Comparison of ENCODE assay signal across 6 cellular contexts in the genomic region with DNA sequence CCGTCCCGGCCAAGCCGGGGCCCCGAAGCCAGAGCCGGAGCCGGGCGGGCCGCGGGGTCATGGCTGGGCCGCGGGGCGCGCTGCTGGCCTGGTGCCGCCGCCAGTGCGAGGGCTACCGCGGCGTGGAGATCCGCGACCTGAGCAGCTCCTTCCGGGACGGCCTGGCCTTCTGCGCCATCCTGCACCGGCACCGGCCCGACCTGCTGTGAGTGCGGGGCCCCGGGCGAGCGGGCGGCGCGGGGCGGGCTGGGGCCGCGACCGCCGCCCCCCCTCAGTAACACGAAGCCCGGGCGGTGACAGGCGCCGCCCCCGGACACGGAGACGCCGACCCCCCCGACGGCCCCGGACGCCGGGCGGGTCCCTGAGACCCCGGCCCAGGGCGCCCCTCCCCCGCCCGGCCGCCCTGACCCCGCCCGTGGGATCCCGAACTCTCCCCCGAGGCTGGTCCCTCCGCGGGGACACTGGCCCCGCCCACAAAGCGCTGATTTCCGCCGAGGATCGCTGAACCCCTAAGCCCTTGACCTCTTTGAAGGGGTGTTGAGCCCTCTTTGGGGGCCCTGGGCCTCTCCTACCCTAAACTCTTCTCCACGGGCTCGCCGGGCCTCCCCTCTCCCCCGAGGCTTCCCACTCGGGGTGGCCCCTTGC. TPM values are rescaled to one million over a fixed set of nuclear protein-coding genes. Genes with fewer than 3 reads are reported as not detected.
A peak's percentile ranks its signal among the peaks of the same experiment; 100 is the strongest.
DNase-seq lines count a peak whose midpoint lies in the region; ATAC-seq and TF ChIP-seq lines count a peak whose summit lies in the region.

No MANE protein-coding gene starts in this region.

- no peaks in the 10 kb centered on the region for H4K20me1 ChIP-seq in Loucy (ENCODE audit: insufficient read depth, low read length, poor library complexity, severe bottlenecking)
- no peaks in the 10 kb centered on the region for H4K20me1 ChIP-seq in mammary epithelial cell (ENCODE audit: insufficient read depth, low read length)

- peak overlapping the region; percentile 14 for H3K14ac ChIP-seq in neuronal stem cell (ENCODE audit: low read length)

- H3K4ac ChIP-seq in neuronal stem cell (ENCODE audit: low read length) = no peak overlapping the region

- H3K4me1 ChIP-seq in Loucy (ENCODE audit: insufficient read depth, low read length, poor library complexity, severe bottlenecking) (peaks cover 43% of the 10 kb centered on the region), mammary epithelial cell (ENCODE audit: insufficient read depth, low read length) (peaks cover 55% of the 10 kb centered on the region), neuronal stem cell (ENCODE audit: control insufficient read depth in 2 of 2, insufficient read depth in 1 of 2, low read depth in 1 of 2, low read length in 2 of 2) (peaks cover 21% of the 10 kb centered on the region in 2 donors)

- no peaks in the 10 kb centered on the region for H3K36me3 ChIP-seq in Loucy (ENCODE audit: insufficient read depth, low read length)
- H3K36me3 ChIP-seq in mammary epithelial cell (ENCODE audit: insufficient read depth, low read length) = peaks cover 5% of the 10 kb centered on the region
- peaks cover 0 to 4% of the 10 kb centered on the region in 2 donors for H3K36me3 ChIP-seq in neuronal stem cell (replicated peaks in 1 of 2; ENCODE audit: control insufficient read depth in 2 of 2, insufficient read depth in 2 of 2, low read length in 2 of 2)

- dilution Hi-C loops in mammary epithelial cell (cut with HindIII; ENCODE audit: low sequenced_read_pairs) = no loop called here

- H2BK12ac ChIP-seq in neuronal stem cell (ENCODE audit: low read length) = no peak overlapping the region

- no peaks in the 10 kb centered on the region for H3F3A ChIP-seq in Loucy (ENCODE audit: low read depth)

- no peak overlapping the region for H4K8ac ChIP-seq in neuronal stem cell (ENCODE audit: low read depth, low read length)

- H3K4me3 ChIP-seq in Loucy (ENCODE audit: low read length, poor library complexity, severe bottlenecking) (peak overlapping the region; percentile 74), mammary epithelial cell (replicated peaks in 1 of 3; ENCODE audit: insufficient read depth in 1 of 3, low read depth in 2 of 3, low read length in 3 of 3) (peak overlapping the region; percentile 72 to 93 (median 87)), neuronal stem cell (ENCODE audit: low read length in 2 of 2) (peak overlapping the region; percentile 76 to 90)

- H2AK5ac ChIP-seq in neuronal stem cell (ENCODE audit: low read depth, low read length) = peak overlapping the region; percentile 95

- no peaks in the 10 kb centered on the region for H3K79me1 ChIP-seq in neuronal stem cell (ENCODE audit: low read depth, low read length)

- no peak for TF ChIP-seq CTCF in Loucy (conservative IDR thresholded peaks at IDR 0.05; ENCODE audit: low read length)
- TF ChIP-seq CTCF in mammary epithelial cell (conservative IDR thresholded peaks at IDR 0.05 in 1 of 2, IDR thresholded peaks at IDR 0.05 in 1 of 2; ENCODE audit: extremely low read depth in 1 of 2, insufficient read depth in 1 of 2, low read depth in 1 of 2, low read length in 2 of 2) = no peak

- H3K9me3 ChIP-seq in Loucy (ENCODE audit: insufficient read depth, low read depth, low read length) = no peaks in the 10 kb centered on the region
- H3K9me3 ChIP-seq in mammary epithelial cell (replicated peaks; ENCODE audit: insufficient read depth, low read length) = no peaks in the 10 kb centered on the region
- no peaks in the 10 kb centered on the region for H3K9me3 ChIP-seq in neuronal stem cell (replicated peaks in 1 of 2; ENCODE audit: control insufficient read depth in 2 of 2, insufficient read depth in 1 of 2, low read depth in 1 of 2, low read length in 2 of 2)

- H2BK120ac ChIP-seq in neuronal stem cell (ENCODE audit: low read depth, low read length) = no peak overlapping the region

- intact Hi-C loops in mammary epithelial cell (cut with micrococcal nuclease) = loop anchor here (1.0 to 5.0 kb wide), 2 partner anchors 28 to 46 kb away; a partner anchor contains a TSS

- H3K18ac ChIP-seq in neuronal stem cell (ENCODE audit: low read length) = peak overlapping the region; percentile 98

- BruUV-seq in mammary epithelial cell (replicated peaks; lab: Mats Ljungman, UMichigan) = no TSS peak

- in situ Hi-C loops in mammary epithelial cell (cut with MboI; ENCODE audit: low sequenced_read_pairs in 2 of 2) = no loop called here

- H3K9ac ChIP-seq in Loucy (ENCODE audit: low read depth, low read length, poor library complexity, severe bottlenecking) = peak overlapping the region; percentile 76
- peak overlapping the region; percentile 75 for H3K9ac ChIP-seq in mammary epithelial cell (ENCODE audit: insufficient read depth, low read length)
- H3K9ac ChIP-seq in neuronal stem cell (ENCODE audit: low read depth, low read length, poor library complexity) = peak overlapping the region; percentile 100

- H4K91ac ChIP-seq in neuronal stem cell (ENCODE audit: low read depth, low read length, poor library complexity) = peak overlapping the region; percentile 76

- peak overlapping the region; percentile 97 for H3K4me2 ChIP-seq in Loucy (ENCODE audit: low read depth, low read length, poor library complexity, severe bottlenecking)
- H3K4me2 ChIP-seq in mammary epithelial cell (ENCODE audit: insufficient read depth, low read depth, low read length) = peak overlapping the region; percentile 95
- peak overlapping the region; percentile 84 for H3K4me2 ChIP-seq in neuronal stem cell (ENCODE audit: insufficient read depth, low read length, poor library complexity, severe bottlenecking)

- H3K9me2 ChIP-seq in Loucy (replicated peaks; ENCODE audit: low read depth, low read length) = no peaks in the 10 kb centered on the region

- H2AFZ ChIP-seq in Loucy (ENCODE audit: low read length) (0 out of 2 replicates have a peak overlapping the region, but pooled peaks have one; percentile 4), mammary epithelial cell (ENCODE audit: low read depth, low read length) (no peak overlapping the region), neuronal stem cell (ENCODE audit: low read length) (peak overlapping the region; percentile 95)

- peak overlapping the region; percentile 11 for H3K23ac ChIP-seq in neuronal stem cell (ENCODE audit: low read depth, low read length, poor library complexity)

- DNase-seq in mammary epithelial cell = no peak
- no peak for DNase-seq in neuronal stem cell (ENCODE audit: low spot score)
- DNase-seq in inferior parietal cortex (ENCODE audit: extremely low spot score) = no peak
- no peak for DNase-seq in kidney tubule cell (ENCODE audit: low spot score)

- peak overlapping the region; percentile 78 for H2BK15ac ChIP-seq in neuronal stem cell (ENCODE audit: low read length)

- WGBS in mammary epithelial cell (ENCODE audit: low coverage, missing lambda C conversion rate) = 40% methylated on average over 1 of the region's 75 CpGs
- WGBS in neuronal stem cell (ENCODE audit: extremely low coverage in 2 of 2, insufficient read length in 2 of 2, insufficient replicate concordance in 1 of 2), 2 donors = no CpG with 5 or more reads among the region's 75 CpGs

- H3K27ac ChIP-seq in mammary epithelial cell (ENCODE audit: insufficient read depth, low read depth, low read length) = peak overlapping the region; percentile 74
- H3K27ac ChIP-seq in neuronal stem cell (replicated peaks; ENCODE audit: low read length) = no peak overlapping the region

- CTCF ChIA-PET in mammary epithelial cell (lab: Charles Lee; ENCODE audit: low non-redundant PET) = interaction anchor here (0.8 kb wide), 1 partner anchor 19 kb away, joined by 3 read pairs; no protein-coding TSS in a partner anchor

- peak; percentile 31 for ATAC-seq in GM19043 (IDR thresholded peaks at IDR 0.05; ENCODE audit: low read depth, unreplicated experiment)

- H2BK5ac ChIP-seq in neuronal stem cell (ENCODE audit: low read length) = peak overlapping the region; percentile 14

- H3K79me2 ChIP-seq in Loucy (ENCODE audit: insufficient read depth, low read length) (peaks cover 35% of the 10 kb centered on the region), mammary epithelial cell (ENCODE audit: insufficient read depth, low read length) (peaks cover 53% of the 10 kb centered on the region)

- H3K27me3 ChIP-seq in Loucy (ENCODE audit: insufficient read depth, low read length, poor library complexity, severe bottlenecking) (no peaks in the 10 kb centered on the region), mammary epithelial cell (ENCODE audit: insufficient read depth, low read length) (no peaks in the 10 kb centered on the region), neuronal stem cell (ENCODE audit: control insufficient read depth in 3 of 3, insufficient read depth in 3 of 3, low read depth in 1 of 3, low read length in 3 of 3) (no peaks in the 10 kb centered on the region)

RNA-seq across cellular contexts. Expression of a gene that starts 0.4 kb away (rescaled TPM):
- total RNA-seq in mammary epithelial cell = 100 to 1,000 TPM; 247 to 249 TPM
- 129 TPM for polyA plus RNA-seq in mammary epithelial cell
- 299 TPM for polyA minus RNA-seq in mammary epithelial cell
- 12.2 TPM for polyA plus RNA-seq in neuronal stem cell (2013, experiment 1 of 2)
- polyA plus RNA-seq in neuronal stem cell (2013, experiment 2 of 2) = 12.4 TPM

RNA-seq across cellular contexts. Expression of a gene that starts 46.9 kb away (rescaled TPM):
- not detected for total RNA-seq in mammary epithelial cell
- 0.06 TPM for polyA plus RNA-seq in mammary epithelial cell
- not detected for polyA minus RNA-seq in mammary epithelial cell
- polyA plus RNA-seq in neuronal stem cell (2013, experiment 1 of 2) = 1.3 TPM
- polyA plus RNA-seq in neuronal stem cell (2013, experiment 2 of 2) = 1.1 TPM

RNA-seq across cellular contexts. Expression of a gene that starts 47.0 kb away (rescaled TPM):
- total RNA-seq in mammary epithelial cell = 10 to 100 TPM; 20.7 to 89.6 TPM
- polyA plus RNA-seq in mammary epithelial cell = 142 TPM
- 56.6 TPM for polyA minus RNA-seq in mammary epithelial cell
- polyA plus RNA-seq in neuronal stem cell (2013, experiment 1 of 2) = 108 TPM
- polyA plus RNA-seq in neuronal stem cell (2013, experiment 2 of 2) = 103 TPM

RNA-seq across cellular contexts. Expression of a gene that starts 57.3 kb away (rescaled TPM):
- 100 to 1,000 TPM; 350 to 368 TPM for total RNA-seq in mammary epithelial cell
- 693 TPM for polyA plus RNA-seq in mammary epithelial cell
- polyA minus RNA-seq in mammary epithelial cell = 476 TPM
- polyA plus RNA-seq in neuronal stem cell (2013, experiment 1 of 2) = 1,054 TPM
- 1,005 TPM for polyA plus RNA-seq in neuronal stem cell (2013, experiment 2 of 2)
